Comparison of ENCODE assay signal across 9 cellular contexts in the genomic region with DNA sequence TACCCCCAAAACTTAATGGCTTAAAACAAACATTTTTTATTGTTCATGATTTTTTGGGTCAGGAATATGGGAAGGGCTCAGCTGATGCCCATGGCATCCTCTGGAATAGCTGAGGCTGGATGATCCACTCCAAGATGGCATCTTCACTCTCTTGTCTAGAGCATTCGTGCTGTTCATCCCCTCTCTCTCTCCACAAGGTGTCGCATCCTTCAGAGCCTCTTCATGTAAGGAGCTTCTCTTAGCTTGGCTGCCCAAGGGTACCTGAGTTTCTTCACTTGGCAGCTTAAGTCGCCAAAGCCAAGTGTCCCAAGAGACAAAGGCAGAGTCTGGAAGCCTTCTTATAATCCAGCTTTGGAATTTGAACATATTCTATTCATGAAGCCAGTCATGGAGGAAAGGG.
DNase-seq lines count a peak whose midpoint lies in the region; TF ChIP-seq lines count a peak whose summit lies in the region.
"Had no signal": no experiment of that assay in that cellular context is flagged by ENCODE, and none has a peak within 500 bp of the region (broad histone marks: within the 10 kb centered on the region; RNA-seq: fewer than 3 reads in every experiment).

No MANE protein-coding gene starts in this region.

- TF ChIP-seq POLR2A in esophagus squamous epithelium (IDR thresholded peaks at IDR 0.05) = no peak

- H2AFZ ChIP-seq in GM23248 = no peak overlapping the region

- WGBS in GM23248 (ENCODE audit: low coverage in 1 of 2, low lambda C conversion rate in 2 of 2, missing lambda C conversion rate in 2 of 2), 2 experiments = 17 to 28% methylated on average over 3 of the region's 3 CpGs
- WGBS in esophagus squamous epithelium, 2 donors = 56 to 84% methylated on average over 3 of the region's 3 CpGs

- H3K4me3 ChIP-seq in GM23248 (no peak overlapping the region), esophagus squamous epithelium (no peak overlapping the region)

- peak in 1 of 6 experiments; percentile 30 for TF ChIP-seq CTCF in esophagus squamous epithelium (IDR thresholded peaks at IDR 0.05)

- H3F3A ChIP-seq in GM23248 (ENCODE audit: insufficient read depth) = no peaks in the 10 kb centered on the region

- no peaks in the 10 kb centered on the region for H3K79me2 ChIP-seq in GM23248 (ENCODE audit: insufficient read depth)

- no peaks in the 10 kb centered on the region for H4K20me1 ChIP-seq in GM23248 (ENCODE audit: insufficient read depth)

- no peak overlapping the region for H3K4me2 ChIP-seq in GM23248 (ENCODE audit: unreplicated experiment)

- H3K9me3 ChIP-seq in GM23248 (ENCODE audit: low read depth) (no peaks in the 10 kb centered on the region), esophagus squamous epithelium (no peaks in the 10 kb centered on the region)

- H3K4me1 ChIP-seq in GM23248 (ENCODE audit: insufficient read depth) (no peaks in the 10 kb centered on the region), esophagus squamous epithelium (no peaks in the 10 kb centered on the region)

- H3K36me3 ChIP-seq in GM23248 (ENCODE audit: low read depth) (no peaks in the 10 kb centered on the region), esophagus squamous epithelium (no peaks in the 10 kb centered on the region)

- H3K27me3 ChIP-seq in GM23248 (replicated peaks; ENCODE audit: insufficient read depth) = no peaks in the 10 kb centered on the region
- no peaks in the 10 kb centered on the region for H3K27me3 ChIP-seq in esophagus squamous epithelium

- intact Hi-C loops in esophagus squamous epithelium (cut with DNase I) = no loop called here

- in situ Hi-C loops in GM23248 (cut with MboI) = no loop called here

- H3K9me2 ChIP-seq in GM23248 (ENCODE audit: insufficient read depth) = no peaks in the 10 kb centered on the region

- no peak overlapping the region for H3K9ac ChIP-seq in GM23248

- DNase-seq in ELR (ENCODE audit: low read depth) (peak; percentile 46), GM23248 (peak; percentile 8), OCI-M1 (lab: John Stamatoyannopoulos, UW) (peak; percentile 53), iPS-NIHi7 (ENCODE audit: extremely low spot score) (peak; percentile 65), inferior parietal cortex (ENCODE audit: extremely low spot score) (no peak), esophagus squamous epithelium (lab: John Stamatoyannopoulos, UW) (no peak), foreskin melanocyte (no peak)
- no peak for DNase-seq in stimulated activated naive CD4-positive, alpha-beta T cell treated with Interleukin-2 at 50 U/mL for 16 hours (lab: John Stamatoyannopoulos, UW)
- DNase-seq: activated naive CD4-positive, alpha-beta T cell treated with anti-CD3 and anti-CD28 coated beads, Interleukin-2, amount 10 ng/mL, durations not matched to agents 7 days and 5 days had no signal

- H3K27ac ChIP-seq in GM23248 = no peak overlapping the region
- H3K27ac ChIP-seq in esophagus squamous epithelium = no peak overlapping the region

Comparison
In these comparisons a context has a peak if more than half of its experiments do, and no peak if none do; other contexts are left out.
1. DNase-seq: peak in ELR (single experiment), GM23248 (single experiment), OCI-M1 (single experiment) and iPS-NIHi7 (single experiment); none in inferior parietal cortex (single experiment), stimulated activated naive CD4-positive, alpha-beta T cell treated with Interleukin-2 at 50 U/mL for 16 hours (single experiment), esophagus squamous epithelium (single experiment) and foreskin melanocyte (single experiment).